ENCODE assay signal across 8 cellular contexts in genomic region chr10:11145498-11145855, GRCh38.
A peak's percentile ranks its signal among the peaks of the same experiment; 100 is the strongest.
DNase-seq lines count a peak whose midpoint lies in the region; ATAC-seq and TF ChIP-seq lines count a peak whose summit lies in the region.

No MANE protein-coding gene starts in this region.

- H3K27me3 ChIP-seq in thoracic aorta (replicated peaks; ENCODE audit: insufficient read depth): no peaks in the 10 kb centered on the region

- DNase-seq in AML-193 (lab: John Stamatoyannopoulos, UW): peak; percentile 52 to 74
- peak; percentile 91 for DNase-seq in activated CD4-positive, alpha-beta T cell treated with anti-CD3 and anti-CD28 coated beads, Interleukin-2, amount 10 ng/mL, durations not matched to agents 24 days and 14 days
- no peak for DNase-seq in left ventricle myocardium superior
- no peak for DNase-seq in thoracic aorta (ENCODE audit: low spot score)
- no peak for DNase-seq in chondrocyte (ENCODE audit: low spot score)
- DNase-seq in NCI-H446 (lab: John Stamatoyannopoulos, UW): no peak

- peaks cover 4% of the 10 kb centered on the region for H3K9me3 Mint-ChIP-seq in activated CD4-positive, alpha-beta T cell treated with anti-CD3 and anti-CD28 coated beads, Interleukin-2, amount 10 ng/mL, durations not matched to agents 24 days and 14 days
- H3K9me3 Mint-ChIP-seq in chondrocyte (ENCODE audit: low read depth): peaks cover 6% of the 10 kb centered on the region

- no peaks in the 10 kb centered on the region for H3K27me3 Mint-ChIP-seq in activated CD4-positive, alpha-beta T cell treated with anti-CD3 and anti-CD28 coated beads, Interleukin-2, amount 10 ng/mL, durations not matched to agents 24 days and 14 days
- peaks cover 2% of the 10 kb centered on the region for H3K27me3 Mint-ChIP-seq in chondrocyte (ENCODE audit: low read depth)

- H3K36me3 ChIP-seq in thoracic aorta: no peaks in the 10 kb centered on the region

- TF ChIP-seq CTCF in thoracic aorta (IDR thresholded peaks at IDR 0.05) (no peak), chondrocyte (IDR thresholded peaks at IDR 0.05) (no peak)

- peaks cover 88% of the 10 kb centered on the region for H3K4me1 Mint-ChIP-seq in activated CD4-positive, alpha-beta T cell treated with anti-CD3 and anti-CD28 coated beads, Interleukin-2, amount 10 ng/mL, durations not matched to agents 24 days and 14 days
- peaks cover 46% of the 10 kb centered on the region for H3K4me1 Mint-ChIP-seq in chondrocyte (ENCODE audit: low read depth)

- intact Hi-C loops in activated CD4-positive, alpha-beta T cell treated with anti-CD3 and anti-CD28 coated beads, Interleukin-2, amount 10 ng/mL, durations not matched to agents 24 days and 14 days (cut with micrococcal nuclease): no loop called here
- intact Hi-C loops in left ventricle myocardium superior (cut with micrococcal nuclease): no loop called here

- peak overlapping the region; percentile 82 for H3K4me3 Mint-ChIP-seq in activated CD4-positive, alpha-beta T cell treated with anti-CD3 and anti-CD28 coated beads, Interleukin-2, amount 10 ng/mL, durations not matched to agents 24 days and 14 days
- H3K4me3 Mint-ChIP-seq in chondrocyte (ENCODE audit: unreplicated experiment): no peak overlapping the region

- peaks cover 21 to 70% of the 10 kb centered on the region in 2 donors for H3K4me1 ChIP-seq in thoracic aorta (ENCODE audit: control insufficient read depth in 1 of 2, low read depth in 2 of 2)

- peak; percentile 83 for ATAC-seq in GM19463 (IDR thresholded peaks at IDR 0.05; ENCODE audit: unreplicated experiment)
- ATAC-seq in HG03460 (IDR thresholded peaks at IDR 0.05; ENCODE audit: unreplicated experiment): peak; percentile 82
- ATAC-seq in left ventricle myocardium superior: peak; percentile 68
- ATAC-seq in thoracic aorta (ENCODE audit: insufficient number of reproducible peaks, low FRiP score, low read depth): no peak

- peak overlapping the region; percentile 5 for H3K4me3 ChIP-seq in thoracic aorta

- H3K9me3 ChIP-seq in thoracic aorta: no peaks in the 10 kb centered on the region

- no peak overlapping the region for H3K27ac ChIP-seq in thoracic aorta

- H3K27ac Mint-ChIP-seq in activated CD4-positive, alpha-beta T cell treated with anti-CD3 and anti-CD28 coated beads, Interleukin-2, amount 10 ng/mL, durations not matched to agents 24 days and 14 days: peak overlapping the region; percentile 98
- H3K27ac Mint-ChIP-seq in chondrocyte (ENCODE audit: unreplicated experiment): no peak overlapping the region

- peaks cover 1% of the 10 kb centered on the region for H3K36me3 Mint-ChIP-seq in activated CD4-positive, alpha-beta T cell treated with anti-CD3 and anti-CD28 coated beads, Interleukin-2, amount 10 ng/mL, durations not matched to agents 24 days and 14 days (ENCODE audit: low read depth)
- H3K36me3 Mint-ChIP-seq in chondrocyte (ENCODE audit: low read depth): no peaks in the 10 kb centered on the region

Comparison
In these comparisons a context has a peak if more than half of its experiments do, and no peak if none do; other contexts are left out.
1. DNase-seq: peak in AML-193 (2 of 2) and activated CD4-positive, alpha-beta T cell treated with anti-CD3 and anti-CD28 coated beads, Interleukin-2, amount 10 ng/mL, durations not matched to agents 24 days and 14 days (single experiment); none in left ventricle myocardium superior (single experiment), thoracic aorta (single experiment), chondrocyte (single experiment) and NCI-H446 (0 of 2).